1 cellular context compared by ENCODE assay signal in genomic region chr11:126518130-126518995, GRCh38.
TF ChIP-seq lines count a peak whose summit lies in the region.

No MANE protein-coding gene starts in this region.

TF ChIP-seq in GM23338, 12 proteins besides CTCF, POLR2A, EP300 and RAD21 (continued from another document):
- no peak for TF ChIP-seq ZNF462 (CRISPR knock-in tag; IDR thresholded peaks at IDR 0.05)
